1 cellular context compared by ENCODE assay signal in the genomic region with DNA sequence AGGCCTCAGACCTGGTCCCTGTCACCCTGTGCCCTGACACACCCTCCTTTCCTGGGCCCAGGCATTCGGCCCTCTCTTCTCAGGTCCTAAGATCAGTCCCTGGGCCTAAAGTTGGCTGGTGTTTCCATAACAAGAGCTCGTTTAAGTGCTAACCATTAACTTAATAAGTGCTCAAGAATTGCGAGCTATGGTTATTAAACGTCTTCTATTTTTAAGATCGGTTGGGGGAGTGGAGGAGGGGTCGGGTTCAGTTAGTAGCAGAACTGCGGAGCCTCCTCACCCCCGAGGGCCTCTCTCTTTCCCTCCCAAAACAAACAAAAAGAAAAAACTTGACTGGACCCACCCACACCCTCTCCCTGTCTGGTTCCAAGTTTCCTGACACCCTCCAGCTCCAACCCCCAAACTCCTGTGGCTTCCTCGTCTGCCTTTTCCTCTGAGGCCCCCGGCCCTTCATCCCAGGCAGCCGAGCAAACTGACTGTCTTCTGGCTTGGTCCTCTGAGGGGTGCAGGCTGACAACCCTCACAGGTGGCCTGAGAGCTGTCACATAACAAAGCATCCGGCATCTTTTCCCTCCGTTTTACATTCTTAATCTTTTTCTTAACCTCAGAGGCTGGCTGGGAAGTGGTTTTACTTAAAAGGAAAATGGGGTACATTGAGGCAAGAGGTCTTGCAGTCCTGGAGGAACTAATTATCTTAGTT.
TF ChIP-seq lines count a peak whose summit lies in the region.

No MANE protein-coding gene starts in this region.

TF ChIP-seq in K562, 482 proteins besides CTCF, POLR2A, EP300 and RAD21 (continued from another document):
- TF ChIP-seq PRMT5 (CRISPR knock-in tag; IDR thresholded peaks at IDR 0.05), result no peak
- no peak for TF ChIP-seq FIP1L1 (IDR thresholded peaks at IDR 0.05; ENCODE audit: low read depth, low read length, poor library complexity, severe bottlenecking)
- no peak for TF ChIP-seq PHB (CRISPR knock-in tag; IDR thresholded peaks at IDR 0.05)
- no peak for TF ChIP-seq FOS (IDR thresholded peaks at IDR 0.05; ENCODE audit: extremely low read depth, insufficient read length)
TF ChIP-seq in K562: peak in this region for 4.
